8 cellular contexts compared by ENCODE assay signal in the genomic region with DNA sequence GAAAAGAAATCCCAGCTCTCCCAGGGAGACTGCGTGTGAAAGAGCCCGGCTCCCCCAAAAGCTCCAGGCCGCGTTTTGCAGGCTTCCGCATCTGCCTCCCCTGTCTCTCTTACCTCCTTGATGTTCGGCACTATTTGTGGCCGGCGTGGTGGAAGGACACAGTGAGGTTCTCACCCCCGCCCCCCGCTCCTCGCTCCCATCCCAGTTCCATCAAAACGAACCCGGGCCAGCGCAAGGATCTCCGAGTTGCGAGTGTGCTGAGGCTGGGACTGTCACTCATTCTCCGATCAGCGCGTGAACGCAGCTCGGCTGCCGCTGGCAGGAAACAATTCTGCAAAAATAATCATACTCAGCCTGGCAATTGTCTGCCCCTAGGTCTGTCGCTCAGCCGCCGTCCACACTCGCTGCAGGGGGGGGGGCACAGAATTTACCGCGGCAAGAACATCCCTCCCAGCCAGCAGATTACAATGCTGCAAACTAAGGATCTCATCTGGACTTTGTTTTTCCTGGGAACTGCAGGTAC.
DNase-seq lines count a peak whose midpoint lies in the region; ATAC-seq and TF ChIP-seq lines count a peak whose summit lies in the region.

A gene (plus strand): TSS at position 275 of the 523 bp plus-strand sequence.

- H3K4me3 ChIP-seq in MM.1S (ENCODE audit: low read length) (peak within 1 kb of the TSS; percentile 76), skeletal muscle cell (ENCODE audit: low read depth, low read length) (peak within 1 kb of the TSS; percentile 67)

- CTCF ChIA-PET in RWPE1 (lab: Yijun Ruan, JAX): no interaction called here

- ATAC-seq in GM19452 (IDR thresholded peaks at IDR 0.05; ENCODE audit: unreplicated experiment): no peak

- POLR2A ChIA-PET in RWPE1 (lab: Yijun Ruan, JAX; ENCODE audit: low non-redundant PET): no interaction called here

- no peaks in the 10 kb centered on the region for H3F3A ChIP-seq in MM.1S (ENCODE audit: insufficient read depth, low read length)

- no peaks in the 10 kb centered on the region for H3K79me2 ChIP-seq in MM.1S (ENCODE audit: low read length)

- H3K36me3 ChIP-seq in MM.1S (replicated peaks; ENCODE audit: insufficient read depth, low read length): no peaks in the 10 kb centered on the region

- H3K9me3 ChIP-seq in MM.1S (replicated peaks; ENCODE audit: insufficient read depth, low read length): no peaks in the 10 kb centered on the region

- H4K20me1 ChIP-seq in MM.1S (ENCODE audit: insufficient read depth, low read length): no peaks in the 10 kb centered on the region

- TF ChIP-seq CTCF in MM.1S (IDR thresholded peaks at IDR 0.05; ENCODE audit: low read length) (no peak), RWPE1 (conservative IDR thresholded peaks at IDR 0.05; ENCODE audit: low read depth) (no peak)

- 0 out of 2 replicates have a peak, but pooled peaks cover 5% of the 10 kb centered on the region for H3K27me3 ChIP-seq in MM.1S (replicated peaks; ENCODE audit: insufficient read depth, low read length)

- peak within 1 kb of the TSS; percentile 97 for H3K4me2 ChIP-seq in MM.1S (ENCODE audit: low read depth, low read length)

- no peak within 1 kb of the TSS for H3K9ac ChIP-seq in MM.1S (ENCODE audit: low read length)

- H3K27ac ChIP-seq in MM.1S (ENCODE audit: low read length) (no peak within 1 kb of the TSS), RWPE1 (peak within 1 kb of the TSS; percentile 68)

- DNase-seq in DMS114 treated with DMSO at 0.1 percent for 48 hours (lab: John Stamatoyannopoulos, UW; ENCODE audit: unreplicated experiment): peak; percentile 12
- peak; percentile 62 for DNase-seq in MM.1S
- no peak for DNase-seq in RWPE1 (ENCODE audit: low spot score)
- DNase-seq in cerebellar cortex (ENCODE audit: low spot score): peak; percentile 91
- peak; percentile 97 for DNase-seq in iris pigment epithelial cell (ENCODE audit: low read depth)
- peak; percentile 81 for DNase-seq in skeletal muscle cell (ENCODE audit: low read depth)
- no peak for DNase-seq in activated CD4-positive, CD25-positive, alpha-beta regulatory T cell treated with anti-CD3 and anti-CD28 coated beads, Interleukin-2, amount 50 U/mL, for 72 hours

- H3K4me1 ChIP-seq in MM.1S (ENCODE audit: low read length): no peaks in the 10 kb centered on the region

- peak within 1 kb of the TSS; percentile 79 for H2AFZ ChIP-seq in MM.1S (ENCODE audit: low read length)

- no peaks in the 10 kb centered on the region for H3K9me2 ChIP-seq in MM.1S (replicated peaks; ENCODE audit: insufficient read depth, low read length)

Comparison
In these comparisons a context has a peak if more than half of its experiments do, and no peak if none do; other contexts are left out.
1. DNase-seq: peak in DMS114 treated with DMSO at 0.1 percent for 48 hours (single experiment), MM.1S (single experiment), cerebellar cortex (single experiment), iris pigment epithelial cell (single experiment) and skeletal muscle cell (single experiment); none in RWPE1 (single experiment) and activated CD4-positive, CD25-positive, alpha-beta regulatory T cell treated with anti-CD3 and anti-CD28 coated beads, Interleukin-2, amount 50 U/mL, for 72 hours (single experiment).